ENCODE assay signal across 10 cellular contexts in genomic region chr6:157666721-157667120, GRCh38.
A peak's percentile ranks its signal among the peaks of the same experiment; 100 is the strongest.
DNase-seq lines count a peak whose midpoint lies in the region; ATAC-seq and TF ChIP-seq lines count a peak whose summit lies in the region.
"Had no signal": no experiment of that assay in that cellular context is flagged by ENCODE, and none has a peak within 500 bp of the region (broad histone marks: within the 10 kb centered on the region; RNA-seq: fewer than 3 reads in every experiment).

No MANE protein-coding gene starts in this region.

- TF ChIP-seq EP300 in SK-N-SH (IDR thresholded peaks at IDR 0.05; ENCODE audit: borderline replicate concordance in 1 of 2, low read depth in 1 of 2, low read length in 1 of 2) = no peak

- H3K27ac ChIP-seq in SK-N-SH (ENCODE audit: low read depth in 2 of 2, low read length in 1 of 2) (no peak overlapping the region), mesenchymal stem cell (ENCODE audit: low read length, poor library complexity, severe bottlenecking) (no peak overlapping the region)
- H3K27ac ChIP-seq: C4-2B had no signal

- H4K20me1 ChIP-seq in SK-N-SH (ENCODE audit: insufficient read depth) = no peaks in the 10 kb centered on the region

- CTCF ChIA-PET in SK-N-SH (lab: Yijun Ruan, JAX) = interaction anchor here (0.6 to 7.4 kb wide), 31 partner anchors 10 to 407 kb away, joined by 3 to 66 read pairs (median 4); partner anchors contain the start of gene TMEM242

- ATAC-seq in SK-N-SH treated with all-trans-retinoic acid at 6 μM for 48 hours (no peak), HG02588 (IDR thresholded peaks at IDR 0.05; ENCODE audit: unreplicated experiment) (no peak), HG03095 (IDR thresholded peaks at IDR 0.05; ENCODE audit: unreplicated experiment) (no peak)
- no peak for ATAC-seq in activated T-helper 17 cell treated with anti-CD3 and anti-CD28 coated beads, Interleukin-2, amount 50 U/mL, for 72 hours (replicated peaks)
- no peak for ATAC-seq in stimulated activated memory B cell treated with anti-CD40 and anti-IgM and Interleukin-4, amounts not matched to agents 10 μg/mL and 1 μg/mL and 100 μg/mL, for 72 hours

- peaks cover 3% of the 10 kb centered on the region for H3K27me3 Mint-ChIP-seq in activated T-helper 17 cell treated with anti-CD3 and anti-CD28 coated beads, Interleukin-2, amount 50 U/mL, for 72 hours
- H3K27me3 Mint-ChIP-seq in stimulated activated memory B cell treated with anti-CD40 and anti-IgM and Interleukin-4, amounts not matched to agents 10 μg/mL and 1 μg/mL and 100 μg/mL, for 72 hours = no peaks in the 10 kb centered on the region
- no peaks in the 10 kb centered on the region for H3K27me3 Mint-ChIP-seq in chondrocyte (ENCODE audit: low read depth)

- peaks cover 5% of the 10 kb centered on the region for H3K4me1 Mint-ChIP-seq in activated T-helper 17 cell treated with anti-CD3 and anti-CD28 coated beads, Interleukin-2, amount 50 U/mL, for 72 hours
- H3K4me1 Mint-ChIP-seq in stimulated activated memory B cell treated with anti-CD40 and anti-IgM and Interleukin-4, amounts not matched to agents 10 μg/mL and 1 μg/mL and 100 μg/mL, for 72 hours = peaks cover 11% of the 10 kb centered on the region
- H3K4me1 Mint-ChIP-seq in chondrocyte (ENCODE audit: low read depth) = peaks cover 24% of the 10 kb centered on the region

- H3K36me3 ChIP-seq in SK-N-SH (replicated peaks in 1 of 2; ENCODE audit: control insufficient read depth in 1 of 2, insufficient read depth in 2 of 2, low read length in 1 of 2) = no peaks in the 10 kb centered on the region
- peaks cover 0 to 3% of the 10 kb centered on the region in 2 experiments for H3K36me3 ChIP-seq in mesenchymal stem cell (ENCODE audit: control insufficient read depth in 1 of 2, insufficient read depth in 2 of 2, low read depth in 1 of 2, low read length in 2 of 2)

- no peak overlapping the region for H4K8ac ChIP-seq in mesenchymal stem cell (ENCODE audit: low read length)

- no peak overlapping the region for H3K14ac ChIP-seq in mesenchymal stem cell (ENCODE audit: low read length in 2 of 2)

- H2AFZ ChIP-seq in SK-N-SH (ENCODE audit: low read depth) = peak overlapping the region; percentile 53; the same call in 1 of the 2 replicates
- H2AFZ ChIP-seq in mesenchymal stem cell (ENCODE audit: low read depth, low read length) = no peak overlapping the region

- H3K9me3 Mint-ChIP-seq in activated T-helper 17 cell treated with anti-CD3 and anti-CD28 coated beads, Interleukin-2, amount 50 U/mL, for 72 hours = no peaks in the 10 kb centered on the region
- H3K9me3 Mint-ChIP-seq in stimulated activated memory B cell treated with anti-CD40 and anti-IgM and Interleukin-4, amounts not matched to agents 10 μg/mL and 1 μg/mL and 100 μg/mL, for 72 hours = peaks cover 5% of the 10 kb centered on the region
- peaks cover 9% of the 10 kb centered on the region for H3K9me3 Mint-ChIP-seq in chondrocyte (ENCODE audit: low read depth)

- H2BK120ac ChIP-seq in mesenchymal stem cell (ENCODE audit: low read depth, low read length) = no peak overlapping the region

- no peak overlapping the region for H4K91ac ChIP-seq in mesenchymal stem cell (ENCODE audit: low read length)

- H3K27ac Mint-ChIP-seq in activated T-helper 17 cell treated with anti-CD3 and anti-CD28 coated beads, Interleukin-2, amount 50 U/mL, for 72 hours = peak overlapping the region; percentile 60
- peak overlapping the region; percentile 77 for H3K27ac Mint-ChIP-seq in stimulated activated memory B cell treated with anti-CD40 and anti-IgM and Interleukin-4, amounts not matched to agents 10 μg/mL and 1 μg/mL and 100 μg/mL, for 72 hours
- no peak overlapping the region for H3K27ac Mint-ChIP-seq in chondrocyte (ENCODE audit: unreplicated experiment)

- H3K27me3 ChIP-seq in SK-N-SH (ENCODE audit: insufficient read depth) (no peaks in the 10 kb centered on the region), mesenchymal stem cell (ENCODE audit: control insufficient read depth in 1 of 2, insufficient read depth in 1 of 2, low read length in 2 of 2) (peaks cover 0 to 3% of the 10 kb centered on the region in 2 experiments)

- no peak overlapping the region for H2AK5ac ChIP-seq in mesenchymal stem cell (ENCODE audit: low read length, severe bottlenecking)

- H3K79me2 ChIP-seq in SK-N-SH (ENCODE audit: insufficient read depth) = no peaks in the 10 kb centered on the region

- POLR2A ChIA-PET in SK-N-SH (lab: Yijun Ruan, JAX) = interaction anchor here (1.6 kb wide), 1 partner anchor 343 kb away, joined by 10 read pairs; the partner anchor contains the start of gene TMEM242

- no peaks in the 10 kb centered on the region for H3K9me3 ChIP-seq in SK-N-SH
- H3K9me3 ChIP-seq in mesenchymal stem cell (ENCODE audit: control insufficient read depth, low read length) = no peaks in the 10 kb centered on the region

- TF ChIP-seq RAD21 in SK-N-SH (IDR thresholded peaks at IDR 0.05; ENCODE audit: low read length) = no peak

- DNase-seq in SK-N-SH (no peak), mesenchymal stem cell (no peak), chondrocyte (ENCODE audit: low spot score) (no peak)
- DNase-seq: NCI-H510A had no signal

- H3K36me3 Mint-ChIP-seq in activated T-helper 17 cell treated with anti-CD3 and anti-CD28 coated beads, Interleukin-2, amount 50 U/mL, for 72 hours (ENCODE audit: low read depth) = no peaks in the 10 kb centered on the region
- H3K36me3 Mint-ChIP-seq in stimulated activated memory B cell treated with anti-CD40 and anti-IgM and Interleukin-4, amounts not matched to agents 10 μg/mL and 1 μg/mL and 100 μg/mL, for 72 hours = peaks cover 30% of the 10 kb centered on the region
- peaks cover 9% of the 10 kb centered on the region for H3K36me3 Mint-ChIP-seq in chondrocyte (ENCODE audit: low read depth)

- no peak overlapping the region for H2BK15ac ChIP-seq in mesenchymal stem cell (ENCODE audit: low read depth, poor library complexity, severe bottlenecking)

- peaks cover 5 to 9% of the 10 kb centered on the region in 2 experiments; a peak in 3 of 4 replicates for H3K4me1 ChIP-seq in SK-N-SH (ENCODE audit: control insufficient read depth in 1 of 2, insufficient read depth in 2 of 2, low read depth in 1 of 2, low read length in 1 of 2)
- H3K4me1 ChIP-seq in mesenchymal stem cell (ENCODE audit: control insufficient read depth, insufficient read depth, low read depth, low read length) = peaks cover 6% of the 10 kb centered on the region

- TF ChIP-seq CTCF in SK-N-SH (IDR thresholded peaks at IDR 0.05) = no peak
- TF ChIP-seq CTCF in chondrocyte (IDR thresholded peaks at IDR 0.05) = no peak

- H3K4me2 ChIP-seq in SK-N-SH = no peak overlapping the region
- H3K4me2 ChIP-seq in mesenchymal stem cell (ENCODE audit: low read length, poor library complexity, severe bottlenecking) = no peak overlapping the region

- peak overlapping the region; percentile 37 for H3K4me3 Mint-ChIP-seq in activated T-helper 17 cell treated with anti-CD3 and anti-CD28 coated beads, Interleukin-2, amount 50 U/mL, for 72 hours
- H3K4me3 Mint-ChIP-seq in stimulated activated memory B cell treated with anti-CD40 and anti-IgM and Interleukin-4, amounts not matched to agents 10 μg/mL and 1 μg/mL and 100 μg/mL, for 72 hours = no peak overlapping the region
- no peak overlapping the region for H3K4me3 Mint-ChIP-seq in chondrocyte (ENCODE audit: unreplicated experiment)

- H3F3A ChIP-seq in SK-N-SH (replicated peaks; ENCODE audit: insufficient read depth) = no peaks in the 10 kb centered on the region

- 98% methylated on average over 3 of the region's 3 CpGs for WGBS in SK-N-SH (ENCODE audit: low lambda C conversion rate)
- WGBS in mesenchymal stem cell = 33% methylated on average over 1 of the region's 3 CpGs

- no peak overlapping the region for H3K4me3 ChIP-seq in SK-N-SH (ENCODE audit: low read depth in 2 of 2, low read length in 1 of 2)
- no peak overlapping the region for H3K4me3 ChIP-seq in mesenchymal stem cell (ENCODE audit: insufficient read depth in 1 of 2, low read depth in 1 of 2, low read length in 2 of 2)

- H2BK5ac ChIP-seq in mesenchymal stem cell (ENCODE audit: low read depth, low read length, poor library complexity, severe bottlenecking) = no peak overlapping the region

- H3K4ac ChIP-seq in mesenchymal stem cell (ENCODE audit: low read depth in 1 of 2, low read length in 2 of 2) = no peak overlapping the region

- H2BK12ac ChIP-seq in mesenchymal stem cell (ENCODE audit: low read length in 2 of 2) = no peak overlapping the region

- no peak overlapping the region for H3K18ac ChIP-seq in mesenchymal stem cell (ENCODE audit: low read depth in 1 of 2, low read length in 2 of 2)

- no peak overlapping the region for H3K23ac ChIP-seq in mesenchymal stem cell (ENCODE audit: low read length in 2 of 2)

- H3K9ac ChIP-seq in SK-N-SH (no peak overlapping the region), mesenchymal stem cell (ENCODE audit: low read length) (peak overlapping the region; percentile 75)

- H3K79me1 ChIP-seq in mesenchymal stem cell (replicated peaks; ENCODE audit: low read length, poor library complexity, severe bottlenecking) = no peaks in the 10 kb centered on the region

- H3K9me2 ChIP-seq in SK-N-SH = no peaks in the 10 kb centered on the region

TF ChIP-seq in SK-N-SH treated with all-trans-retinoic acid at 6 μM for 48 hours, 23 proteins besides CTCF, POLR2A, EP300 and RAD21:
- TF ChIP-seq PATZ1 (CRISPR knock-in tag; IDR thresholded peaks at IDR 0.05; ENCODE audit: borderline replicate concordance) (no peak), GLIS3 (CRISPR knock-in tag; IDR thresholded peaks at IDR 0.05) (no peak), TOX (CRISPR knock-in tag; IDR thresholded peaks at IDR 0.05; ENCODE audit: borderline replicate concordance) (no peak), SNAI2 (CRISPR knock-in tag; IDR thresholded peaks at IDR 0.05) (no peak), ZNF565 (CRISPR knock-in tag; conservative IDR thresholded peaks at IDR 0.05; ENCODE audit: low read depth) (no peak)
